In the genomic region with DNA sequence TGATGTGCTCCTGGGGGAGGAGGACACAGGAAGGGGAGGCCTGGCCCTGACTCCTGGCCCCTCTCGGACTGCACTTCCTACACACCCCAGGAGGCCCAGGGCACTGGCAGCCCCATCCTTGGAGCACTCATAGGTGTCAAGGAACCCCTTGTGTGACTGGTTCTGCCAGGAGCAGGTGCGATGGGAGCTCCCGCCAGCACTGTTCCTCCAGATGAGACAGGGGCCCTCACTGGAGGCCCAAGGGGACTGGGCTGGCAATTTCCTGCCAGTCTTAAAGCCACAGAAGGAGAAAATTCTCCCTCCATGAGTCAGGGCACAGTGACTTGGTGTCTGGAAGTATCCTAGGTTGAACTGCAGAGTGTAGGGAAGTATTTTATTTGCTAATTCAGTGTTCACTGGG, we compare ENCODE assay signal across 1 cellular context.
TF ChIP-seq lines count a peak whose summit lies in the region.

No MANE protein-coding gene starts in this region.

TF ChIP-seq in IMR-90, 13 proteins besides CTCF, POLR2A, EP300 and RAD21:
- TF ChIP-seq RCOR1 (IDR thresholded peaks at IDR 0.05; ENCODE audit: insufficient replicate concordance, low read length): no peak
- TF ChIP-seq MXI1 (IDR thresholded peaks at IDR 0.05; ENCODE audit: borderline replicate concordance, low read depth, low read length): no peak
- TF ChIP-seq FOS (IDR thresholded peaks at IDR 0.05; ENCODE audit: low read depth, low read length): no peak
- TF ChIP-seq SMC3 (IDR thresholded peaks at IDR 0.05; ENCODE audit: low read depth, low read length): no peak
- TF ChIP-seq CEBPB (IDR thresholded peaks at IDR 0.05; ENCODE audit: low read depth, low read length): no peak
- TF ChIP-seq, protein P1, sequence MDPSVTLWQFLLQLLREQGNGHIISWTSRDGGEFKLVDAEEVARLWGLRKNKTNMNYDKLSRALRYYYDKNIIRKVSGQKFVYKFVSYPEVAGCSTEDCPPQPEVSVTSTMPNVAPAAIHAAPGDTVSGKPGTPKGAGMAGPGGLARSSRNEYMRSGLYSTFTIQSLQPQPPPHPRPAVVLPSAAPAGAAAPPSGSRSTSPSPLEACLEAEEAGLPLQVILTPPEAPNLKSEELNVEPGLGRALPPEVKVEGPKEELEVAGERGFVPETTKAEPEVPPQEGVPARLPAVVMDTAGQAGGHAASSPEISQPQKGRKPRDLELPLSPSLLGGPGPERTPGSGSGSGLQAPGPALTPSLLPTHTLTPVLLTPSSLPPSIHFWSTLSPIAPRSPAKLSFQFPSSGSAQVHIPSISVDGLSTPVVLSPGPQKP (IDR thresholded peaks at IDR 0.05; ENCODE audit: borderline replicate concordance, low read depth, low read length): no peak
- TF ChIP-seq MAFK (IDR thresholded peaks at IDR 0.05; ENCODE audit: low read depth, low read length): no peak
- no peak for TF ChIP-seq NFE2L2 (IDR thresholded peaks at IDR 0.05; ENCODE audit: low read depth, low read length)
- no peak for TF ChIP-seq CHD1 (IDR thresholded peaks at IDR 0.05; ENCODE audit: low read depth, low read length)
- no peak for TF ChIP-seq MAZ (IDR thresholded peaks at IDR 0.05; ENCODE audit: borderline replicate concordance, low read depth, low read length)
- TF ChIP-seq, protein P2, sequence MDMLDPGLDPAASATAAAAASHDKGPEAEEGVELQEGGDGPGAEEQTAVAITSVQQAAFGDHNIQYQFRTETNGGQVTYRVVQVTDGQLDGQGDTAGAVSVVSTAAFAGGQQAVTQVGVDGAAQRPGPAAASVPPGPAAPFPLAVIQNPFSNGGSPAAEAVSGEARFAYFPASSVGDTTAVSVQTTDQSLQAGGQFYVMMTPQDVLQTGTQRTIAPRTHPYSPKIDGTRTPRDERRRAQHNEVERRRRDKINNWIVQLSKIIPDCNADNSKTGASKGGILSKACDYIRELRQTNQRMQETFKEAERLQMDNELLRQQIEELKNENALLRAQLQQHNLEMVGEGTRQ (IDR thresholded peaks at IDR 0.05; ENCODE audit: low read depth, low read length): no peak
- no peak for TF ChIP-seq BHLHE40 (IDR thresholded peaks at IDR 0.05; ENCODE audit: low read depth, low read length)
- no peak for TF ChIP-seq RFX5 (IDR thresholded peaks at IDR 0.05; ENCODE audit: low read depth, low read length)
